24 cellular contexts compared by ENCODE assay signal in the genomic region with DNA sequence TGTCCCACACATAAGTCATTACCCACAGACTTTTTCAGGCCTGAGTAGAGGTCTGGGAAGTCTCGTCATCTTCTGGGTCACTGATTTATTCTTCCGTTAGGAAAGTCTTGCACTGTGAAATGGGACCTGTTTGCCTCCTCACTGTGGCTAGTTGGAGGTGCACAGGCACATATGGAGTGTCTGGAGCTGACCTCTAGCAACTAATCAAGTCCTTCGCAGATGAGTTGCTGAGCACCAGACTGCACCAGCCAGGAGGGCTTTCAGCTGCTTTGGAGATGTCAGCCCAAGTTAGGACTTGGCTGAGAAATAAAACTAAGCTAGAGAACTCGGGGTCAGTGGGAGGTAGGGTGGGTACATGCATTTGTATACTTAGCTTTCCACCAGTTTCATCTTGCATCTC.
"Had no signal": no experiment of that assay in that cellular context is flagged by ENCODE, and none has a peak within 500 bp of the region (broad histone marks: within the 10 kb centered on the region; RNA-seq: fewer than 3 reads in every experiment).

No MANE protein-coding gene starts in this region.

- H3K9me3 ChIP-seq: colonic mucosa, esophagus squamous epithelium, gastrocnemius medialis, heart right ventricle, left lung, lower lobe of right lung, mucosa of descending colon had no signal

- H3K4me3 ChIP-seq: colonic mucosa, esophagus squamous epithelium, gastrocnemius medialis, heart right ventricle, left lung, lower lobe of right lung, mucosa of descending colon had no signal

- H3K4me1 Mint-ChIP-seq: central memory CD8-positive, alpha-beta T cell had no signal

- H3K36me3 Mint-ChIP-seq: mesothelial cell of epicardium had no signal

- H3K27ac Mint-ChIP-seq: dendritic cell treated with granulocyte-macrophage colony-stimulating factor and Interleukin-4, amounts not matched to agents 40 ng/mL and 50 ng/mL, for 4 days; mesothelial cell of epicardium had no signal

- H3K4me1 ChIP-seq: colonic mucosa, left lung had no signal

- H3K36me3 ChIP-seq: colonic mucosa, esophagus squamous epithelium, gastrocnemius medialis, heart right ventricle, left lung, lower lobe of right lung had no signal

- ATAC-seq: esophagus mucosa, gastrocnemius medialis, heart right ventricle, left colon, left lung, left ventricle myocardium superior, lower lobe of right lung, mucosa of descending colon had no signal

- DNase-seq: cerebellar nuclear complex; colonic mucosa; cortex of kidney; effector CD4-positive, alpha-beta T cell; effector memory CD4-positive, alpha-beta T cell; erythroblast; esophagus squamous epithelium; foreskin fibroblast; foreskin melanocyte; gastrocnemius medialis; glutamatergic neuron; head of caudate nucleus; heart right ventricle; left colon; left lung; left ventricle myocardium superior; lower lobe of right lung; mesenchymal stem cell; mucosa of descending colon had no signal

- H3K27ac ChIP-seq: colonic mucosa, epithelial cell of prostate, esophagus squamous epithelium, gastrocnemius medialis, heart right ventricle, left lung, lower lobe of right lung had no signal

- H3K27me3 ChIP-seq: colonic mucosa, esophagus squamous epithelium, gastrocnemius medialis, heart right ventricle, left lung had no signal

- H3K27me3 Mint-ChIP-seq: dendritic cell treated with granulocyte-macrophage colony-stimulating factor and Interleukin-4, amounts not matched to agents 40 ng/mL and 50 ng/mL, for 4 days had no signal

- H3K9me3 Mint-ChIP-seq: central memory CD8-positive, alpha-beta T cell; dendritic cell treated with granulocyte-macrophage colony-stimulating factor and Interleukin-4, amounts not matched to agents 40 ng/mL and 50 ng/mL, for 4 days; mesothelial cell of epicardium had no signal

- H3K4me3 Mint-ChIP-seq: central memory CD8-positive, alpha-beta T cell; dendritic cell treated with granulocyte-macrophage colony-stimulating factor and Interleukin-4, amounts not matched to agents 40 ng/mL and 50 ng/mL, for 4 days; mesothelial cell of epicardium had no signal
